Comparison of ENCODE assay signal across 16 cellular contexts in genomic region chr15:48315041-48315440, GRCh38. TPM values are rescaled to one million over a fixed set of nuclear protein-coding genes. Genes with fewer than 3 reads are reported as not detected.
A peak's percentile ranks its signal among the peaks of the same experiment; 100 is the strongest.
DNase-seq lines count a peak whose midpoint lies in the region; ATAC-seq, FAIRE-seq and TF ChIP-seq lines count a peak whose summit lies in the region.
"Had no signal": no experiment of that assay in that cellular context is flagged by ENCODE, and none has a peak within 500 bp of the region (broad histone marks: within the 10 kb centered on the region; RNA-seq: fewer than 3 reads in every experiment).

No MANE protein-coding gene starts in this region.

- no peak for ATAC-seq in HG03521 (IDR thresholded peaks at IDR 0.05; ENCODE audit: unreplicated experiment)
- no peak for ATAC-seq in stimulated activated effector memory CD8-positive, alpha-beta T cell treated with anti-CD3 and anti-CD28 coated beads, Interleukin-12 subunit alpha, Interleukin-12 subunit beta, amount 100 ng/mL, for 72 hours
- ATAC-seq: HCT116 had no signal

- DNase-seq in H1 (ENCODE audit: low read depth in 1 of 2, low spot score in 2 of 2) (no peak), neural crest cell (ENCODE audit: low read depth, low spot score) (no peak), HCEC 1CT (no peak)
- no peak for DNase-seq in stimulated activated effector memory CD8-positive, alpha-beta T cell treated with anti-CD3 and anti-CD28 coated beads, Interleukin-12 subunit alpha, Interleukin-12 subunit beta, amount 100 ng/mL, for 72 hours (ENCODE audit: low spot score in 2 of 2)
- no peak for DNase-seq in activated CD8-positive, alpha-beta memory T cell treated with anti-CD3 and anti-CD28 coated beads, Interleukin-2, amount 50 U/mL, for 4 hours
- DNase-seq: 8988T; AML-193; CD4-positive, CD25-positive, alpha-beta regulatory T cell; DMS53; GF-D8; GM23248 had no signal

- no peaks in the 10 kb centered on the region for H3K36me3 Mint-ChIP-seq in neural crest cell (ENCODE audit: low read depth)
- H3K36me3 Mint-ChIP-seq in stimulated activated effector memory CD8-positive, alpha-beta T cell treated with anti-CD3 and anti-CD28 coated beads, Interleukin-12 subunit alpha, Interleukin-12 subunit beta, amount 100 ng/mL, for 72 hours: no peaks in the 10 kb centered on the region
- H3K36me3 Mint-ChIP-seq: CD4-positive, CD25-positive, alpha-beta regulatory T cell had no signal

- H2BK120ac ChIP-seq in H1 (replicated peaks; ENCODE audit: low read depth, low read length): no peak overlapping the region

- peak overlapping the region; percentile 4 for H3K27ac Mint-ChIP-seq in neural crest cell (ENCODE audit: unreplicated experiment)
- no peak overlapping the region for H3K27ac Mint-ChIP-seq in stimulated activated effector memory CD8-positive, alpha-beta T cell treated with anti-CD3 and anti-CD28 coated beads, Interleukin-12 subunit alpha, Interleukin-12 subunit beta, amount 100 ng/mL, for 72 hours

- no peak overlapping the region for H3K56ac ChIP-seq in H1 (replicated peaks; ENCODE audit: insufficient read length, low read depth, low read length)

- H3K9me3 ChIP-seq in BLaER1 (no peaks in the 10 kb centered on the region), H1 (ENCODE audit: insufficient read depth in 2 of 2, low read depth in 1 of 2, low read length in 1 of 2) (no peaks in the 10 kb centered on the region)

- H3K79me2 ChIP-seq in KMS-11 (ENCODE audit: insufficient read depth, low read depth) (no peaks in the 10 kb centered on the region), H1 (ENCODE audit: control insufficient read depth in 1 of 2, insufficient read depth in 2 of 2, low read length in 2 of 2) (no peaks in the 10 kb centered on the region)

- H3K4me1 ChIP-seq in BLaER1: peaks cover 13% of the 10 kb centered on the region
- peaks cover 20% of the 10 kb centered on the region for H3K4me1 ChIP-seq in KMS-11 (ENCODE audit: low read depth, poor library complexity, severe bottlenecking)
- peaks cover 2 to 8% (median 4%) of the 10 kb centered on the region in 4 experiments; a peak in 6 of 7 replicates for H3K4me1 ChIP-seq in H1 (replicated peaks in 1 of 4; ENCODE audit: control insufficient read depth in 3 of 4, insufficient read depth in 4 of 4, low read length in 3 of 4)

- TF ChIP-seq EP300 in H1 (IDR thresholded peaks at IDR 0.05; ENCODE audit: borderline replicate concordance in 1 of 2, low read depth in 2 of 2, low read length in 2 of 2): no peak

- H3K4me2 ChIP-seq in BLaER1: peak overlapping the region; percentile 44
- H3K4me2 ChIP-seq in KMS-11: peak overlapping the region; percentile 46; the same call in 1 of the 2 replicates
- no peak overlapping the region for H3K4me2 ChIP-seq in H1 (ENCODE audit: insufficient read depth in 1 of 2, low read depth in 2 of 2, low read length in 2 of 2)

- POLR2A ChIA-PET in H1 (lab: Charles Lee; ENCODE audit: partially characterized antibody): interaction anchor here (1.2 kb wide), 1 partner anchor 9 kb away, joined by 3 read pairs; no protein-coding TSS in a partner anchor

- no peak for TF ChIP-seq RAD21 in H1 (IDR thresholded peaks at IDR 0.05 in 1 of 2, conservative IDR thresholded peaks at IDR 0.05 in 1 of 2; ENCODE audit: low read depth in 2 of 2, low read length in 2 of 2)

- no peak overlapping the region for H3K14ac ChIP-seq in H1 (ENCODE audit: insufficient read length)

- H3K23me2 ChIP-seq in H1 (ENCODE audit: low read depth, low read length): no peaks in the 10 kb centered on the region

- no peak overlapping the region for H3K27ac ChIP-seq in BLaER1
- no peak overlapping the region for H3K27ac ChIP-seq in KMS-11
- no peak overlapping the region for H3K27ac ChIP-seq in H1 (ENCODE audit: low read depth, low read length)
- H3K27ac ChIP-seq: BLaER1 treated with 17β-estradiol and CSF1 and Interleukin-3, amounts not matched to agents 10 nM and 100 nM; GM23248 had no signal

- H3K4me3 ChIP-seq in BLaER1 (no peak overlapping the region), KMS-11 (IDR thresholded peaks at IDR 0.05; ENCODE audit: insufficient read depth, low read depth, low read length) (no peak overlapping the region), H1 (ENCODE audit: extremely low read depth in 1 of 4, insufficient read depth in 2 of 4, low read depth in 3 of 4, low read length in 4 of 4) (no peak overlapping the region)
- H3K4me3 ChIP-seq: BLaER1 treated with 17β-estradiol and CSF1 and Interleukin-3, amounts not matched to agents 10 nM and 100 nM; GM23248 had no signal

- no peaks in the 10 kb centered on the region for H3K27me3 Mint-ChIP-seq in neural crest cell (ENCODE audit: low read depth)

- peaks cover 39% of the 10 kb centered on the region for H3K4me1 Mint-ChIP-seq in neural crest cell
- no peaks in the 10 kb centered on the region for H3K4me1 Mint-ChIP-seq in stimulated activated effector memory CD8-positive, alpha-beta T cell treated with anti-CD3 and anti-CD28 coated beads, Interleukin-12 subunit alpha, Interleukin-12 subunit beta, amount 100 ng/mL, for 72 hours
- H3K4me1 Mint-ChIP-seq: CD4-positive, CD25-positive, alpha-beta regulatory T cell had no signal

- H3K27me3 ChIP-seq in BLaER1: no peaks in the 10 kb centered on the region
- no peaks in the 10 kb centered on the region for H3K27me3 ChIP-seq in KMS-11 (ENCODE audit: insufficient read depth, low read depth)
- H3K27me3 ChIP-seq in H1 (replicated peaks in 1 of 4; ENCODE audit: control insufficient read depth in 3 of 4, extremely low read depth in 1 of 4, insufficient read depth in 3 of 4, low read length in 3 of 4): no peaks in the 10 kb centered on the region
- H3K27me3 ChIP-seq: BLaER1 treated with 17β-estradiol and CSF1 and Interleukin-3, amounts not matched to agents 10 nM and 100 nM had no signal

- no peak overlapping the region for H2AK5ac ChIP-seq in H1 (ENCODE audit: low read depth, low read length)

- H3K23ac ChIP-seq in H1 (ENCODE audit: insufficient read length): no peak overlapping the region

- no peaks in the 10 kb centered on the region for H3K79me1 ChIP-seq in H1 (ENCODE audit: low read depth, low read length)

- TF ChIP-seq CTCF in KMS-11 (conservative IDR thresholded peaks at IDR 0.05; ENCODE audit: low read depth, low read length): no peak
- TF ChIP-seq CTCF in H1 (IDR thresholded peaks at IDR 0.05; ENCODE audit: control extremely low read depth in 1 of 3, insufficient read depth in 1 of 3, low read depth in 1 of 3, low read length in 3 of 3): no peak
- no peak for TF ChIP-seq CTCF in neural crest cell (conservative IDR thresholded peaks at IDR 0.05)

- H2BK20ac ChIP-seq in H1 (ENCODE audit: low read length): no peak overlapping the region

- no peak for TF ChIP-seq POLR2A in H1 (IDR thresholded peaks at IDR 0.05; ENCODE audit: control extremely low read depth in 1 of 2, low read depth in 2 of 2, low read length in 2 of 2)

- peaks cover 2% of the 10 kb centered on the region for H3K9me3 Mint-ChIP-seq in neural crest cell
- H3K9me3 Mint-ChIP-seq in stimulated activated effector memory CD8-positive, alpha-beta T cell treated with anti-CD3 and anti-CD28 coated beads, Interleukin-12 subunit alpha, Interleukin-12 subunit beta, amount 100 ng/mL, for 72 hours: no peaks in the 10 kb centered on the region
- H3K9me3 Mint-ChIP-seq: CD4-positive, CD25-positive, alpha-beta regulatory T cell had no signal

- 71% methylated on average over 10 of the region's 10 CpGs; no CpG with 5 or more reads in 1 of the 2 experiments for WGBS in H1 (ENCODE audit: extremely low coverage in 1 of 2, insufficient coverage in 1 of 2, insufficient read length in 1 of 2, insufficient replicate concordance in 2 of 2, low coverage in 1 of 2, low lambda C conversion rate in 2 of 2, missing lambda C conversion rate in 1 of 2), 2 experiments

- H4K20me1 ChIP-seq in BLaER1 (no peaks in the 10 kb centered on the region), KMS-11 (ENCODE audit: insufficient read depth) (no peaks in the 10 kb centered on the region), H1 (replicated peaks in 1 of 2; ENCODE audit: control insufficient read depth in 1 of 2, insufficient read depth in 2 of 2, low read length in 2 of 2) (no peaks in the 10 kb centered on the region)
- H4K20me1 ChIP-seq: BLaER1 treated with 17β-estradiol and CSF1 and Interleukin-3, amounts not matched to agents 10 nM and 100 nM had no signal

- no peak overlapping the region for H2BK5ac ChIP-seq in H1 (ENCODE audit: low read depth, low read length)

- H4K8ac ChIP-seq in H1 (ENCODE audit: extremely low read depth, insufficient read depth, low read length): no peak overlapping the region

- no peak overlapping the region for H4K91ac ChIP-seq in H1 (replicated peaks; ENCODE audit: insufficient read length, low read length)

- no peak overlapping the region for H4K5ac ChIP-seq in H1 (ENCODE audit: insufficient read length, low read depth, low read length)

- H2AFZ ChIP-seq in KMS-11 (ENCODE audit: low read depth) (0 out of 2 replicates have a peak overlapping the region, but pooled peaks have one; percentile 3), H1 (ENCODE audit: low read length) (peak overlapping the region; percentile 18; the same call in 1 of the 2 replicates)
- H2AFZ ChIP-seq: GM23248 had no signal

- no peaks in the 10 kb centered on the region for H3K36me3 ChIP-seq in BLaER1
- no peaks in the 10 kb centered on the region for H3K36me3 ChIP-seq in KMS-11 (ENCODE audit: insufficient read depth)
- H3K36me3 ChIP-seq in H1 (ENCODE audit: control insufficient read depth in 2 of 4, insufficient read depth in 4 of 4, low read length in 3 of 4): no peaks in the 10 kb centered on the region
- H3K36me3 ChIP-seq: BLaER1 treated with 17β-estradiol and CSF1 and Interleukin-3, amounts not matched to agents 10 nM and 100 nM had no signal

- no peak overlapping the region for H3K4ac ChIP-seq in H1 (replicated peaks; ENCODE audit: insufficient read length, low read depth, low read length)

- H3K4me3 Mint-ChIP-seq in neural crest cell: no peak overlapping the region
- H3K4me3 Mint-ChIP-seq in stimulated activated effector memory CD8-positive, alpha-beta T cell treated with anti-CD3 and anti-CD28 coated beads, Interleukin-12 subunit alpha, Interleukin-12 subunit beta, amount 100 ng/mL, for 72 hours: no peak overlapping the region
- H3K4me3 Mint-ChIP-seq: CD4-positive, CD25-positive, alpha-beta regulatory T cell had no signal

- no peak overlapping the region for H2BK15ac ChIP-seq in H1 (ENCODE audit: low read length)

- CTCF ChIA-PET in H1 (lab: Charles Lee; ENCODE audit: partially characterized antibody): no interaction called here

- H2BK12ac ChIP-seq in H1 (ENCODE audit: low read depth, low read length): no peak overlapping the region

- no peak for FAIRE-seq in H1 (lab: Jason Lieb, UNC)

- H3K9ac ChIP-seq in BLaER1: no peak overlapping the region
- no peak overlapping the region for H3K9ac ChIP-seq in KMS-11
- H3K9ac ChIP-seq in H1 (replicated peaks in 1 of 4; ENCODE audit: extremely low read depth in 1 of 4, low read depth in 3 of 4, low read length in 3 of 4): no peak overlapping the region
- H3K9ac ChIP-seq: BLaER1 treated with 17β-estradiol and CSF1 and Interleukin-3, amounts not matched to agents 10 nM and 100 nM; GM23248 had no signal

- no peak overlapping the region for H3K18ac ChIP-seq in H1 (ENCODE audit: extremely low read depth, low read length)

RNA-seq across cellular contexts. Expression of gene DUT, which starts 16.2 kb away (rescaled TPM):
- 246 and 259 TPM in 2 replicates for total RNA-seq in H1 (2021; fragmentation: NEBNext Ultra II Directional; extraction: Animal tissue kit (Norgen Biotek cat#: 25700))
- polyA plus RNA-seq in H1 (2011; rRNA removed): 71.4 and 71.5 TPM in 2 replicates
- 89.6 TPM for polyA plus RNA-seq in H1 (2011; cell fraction: cytosol; rRNA removed)
- 89.8 TPM for polyA plus RNA-seq in H1 (2011; cell fraction: nucleus; rRNA removed)
- polyA plus RNA-seq in H1 (2012, experiment 1 of 2): 156 to 208 TPM (median 166 TPM) in 4 replicates
- 110 TPM for polyA plus RNA-seq in H1 (2012, experiment 2 of 2)
- polyA plus RNA-seq in H1 (2013, experiment 1 of 2): 256 TPM
- 255 TPM for polyA plus RNA-seq in H1 (2013, experiment 2 of 2)
- polyA minus RNA-seq in H1 (2011; rRNA and poly(A)+ RNA removed): 7.7 and 11.8 TPM in 2 replicates
- polyA minus RNA-seq in H1 (2011; cell fraction: cytosol; rRNA and poly(A)+ RNA removed): 51.4 TPM
- 26.7 TPM for polyA minus RNA-seq in H1 (2011; cell fraction: nucleus; rRNA and poly(A)+ RNA removed)
- total RNA-seq in neural crest cell: 132 and 137 TPM in 2 replicates

Comparison
In these comparisons a context has a peak if more than half of its experiments do, and no peak if none do; other contexts are left out.
1. H3K4me2 ChIP-seq: peak in BLaER1 (single experiment) and KMS-11 (single experiment); none in H1 (0 of 2).